ENCODE assay signal across 8 cellular contexts in the genomic region with DNA sequence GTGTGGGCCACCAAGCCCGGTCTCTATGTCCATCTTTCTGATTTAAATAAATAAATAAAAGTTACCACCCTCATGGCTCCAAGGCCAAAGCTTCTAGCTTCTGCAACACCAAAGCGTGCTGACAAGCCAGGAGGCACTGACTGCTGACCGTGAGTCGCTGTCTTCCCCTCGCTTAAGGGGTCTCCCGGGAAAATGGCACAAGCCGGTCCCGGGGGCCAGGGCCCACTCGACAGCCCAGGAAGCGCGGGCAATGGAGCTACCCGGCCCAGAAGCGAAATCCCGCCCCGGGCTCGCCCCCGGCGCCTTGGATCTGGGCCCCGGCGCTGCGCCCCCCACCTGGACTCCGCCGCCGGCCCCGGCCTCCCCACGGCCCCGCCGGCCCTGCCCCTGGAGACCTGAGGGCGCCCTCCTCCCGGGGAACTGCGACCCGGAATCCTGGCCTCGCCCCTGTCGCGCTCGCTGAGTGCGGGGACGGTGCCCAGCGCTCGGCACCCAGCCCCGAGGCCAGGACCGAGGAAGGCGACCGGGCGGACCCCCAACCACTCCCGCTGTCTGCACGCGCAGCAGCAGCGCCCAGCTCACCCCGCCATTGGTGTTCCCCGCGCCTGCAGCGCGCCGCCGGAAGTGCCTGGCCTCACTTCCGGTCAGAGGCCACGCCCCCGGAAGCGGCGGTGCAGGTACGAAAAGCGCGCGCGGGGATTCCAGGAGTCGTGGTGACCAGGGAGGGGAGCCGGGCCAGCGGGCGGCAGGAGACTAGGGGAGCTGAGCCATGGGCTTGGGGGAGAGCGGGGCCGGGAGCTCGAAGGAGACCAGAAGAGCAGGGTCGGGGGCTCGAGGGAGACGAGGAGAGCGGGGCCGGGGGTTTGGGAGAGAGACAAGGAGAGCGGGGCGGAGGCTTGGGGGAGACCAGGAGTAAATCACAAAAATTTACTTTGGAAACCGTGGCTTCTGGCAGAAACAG. TPM values are rescaled to one million over a fixed set of nuclear protein-coding genes. Genes with fewer than 3 reads are reported as not detected.
A peak's percentile ranks its signal among the peaks of the same experiment; 100 is the strongest.
DNase-seq lines count a peak whose midpoint lies in the region; ATAC-seq and TF ChIP-seq lines count a peak whose summit lies in the region.

A gene (minus strand): TSS at position 626 of the 961 bp plus-strand sequence. CDS start 36 bp downstream, at position 590.
A gene (plus strand): TSS at position 647 of the 961 bp plus-strand sequence. CDS start 2,349 bp downstream, outside the sequence.

- TF ChIP-seq CTCF in GM12864 (IDR thresholded peaks at IDR 0.05; ENCODE audit: low read depth, low read length, missing control alignments) (no peak), astrocyte of the cerebellum (IDR thresholded peaks at IDR 0.05; ENCODE audit: low read depth, low read length, missing control alignments) (no peak), retinal pigment epithelial cell (conservative IDR thresholded peaks at IDR 0.05; ENCODE audit: low read depth, low read length) (no peak)

- H3K4me1 ChIP-seq in aorta (ENCODE audit: control insufficient read depth in 1 of 2, insufficient read depth in 2 of 2, low read length in 2 of 2), result peaks cover 0 to 4% of the 10 kb centered on the region in 2 donors

- H3K27ac ChIP-seq in aorta (ENCODE audit: low read depth in 1 of 2, low read length in 2 of 2), result no peak within 1 kb of the TSS

- intact Hi-C loops in aorta (cut with DNase I), result loop anchor here (10.0 kb wide), 2 partner anchors 103 to 667 kb away; a partner anchor contains a TSS

- no peaks in the 10 kb centered on the region for H3K9me3 ChIP-seq in aorta (ENCODE audit: control insufficient read depth, low read length)

- H3K27me3 ChIP-seq in aorta (ENCODE audit: control insufficient read depth in 1 of 2, insufficient read depth in 2 of 2, low read length in 1 of 2), result no peaks in the 10 kb centered on the region

- H3K4me3 ChIP-seq in GM12864 (ENCODE audit: low read depth, low read length) (peak within 1 kb of the TSS; percentile 81), astrocyte of the cerebellum (ENCODE audit: low read depth, low read length) (peak within 1 kb of the TSS; percentile 81), retinal pigment epithelial cell (ENCODE audit: low read length) (peak within 1 kb of the TSS; percentile 86), aorta (ENCODE audit: low read length in 2 of 2) (peak within 1 kb of the TSS; percentile 91 to 96)

- in situ Hi-C loops in astrocyte of the cerebellum (cut with HindIII; ENCODE audit: low sequenced_read_pairs), result no loop called here

- peak; percentile 69 for ATAC-seq in HG02588 (IDR thresholded peaks at IDR 0.05; ENCODE audit: unreplicated experiment)
- peak; percentile 93 for ATAC-seq in aorta (ENCODE audit: low FRiP score)

- DNase-seq in GM12864 (ENCODE audit: low read depth) (no peak), NCI-H128 (lab: John Stamatoyannopoulos, UW; ENCODE audit: unreplicated experiment) (peak; percentile 28), T-helper 9 cell (peak; percentile 51), astrocyte of the cerebellum (ENCODE audit: low read depth) (no peak), hippocampal formation (lab: John Stamatoyannopoulos, UW) (peak; percentile 67 to 77), retinal pigment epithelial cell (ENCODE audit: low read depth) (no peak), aorta (peak; percentile 86 to 94)

- WGBS in aorta, 2 donors, result 0 to 1% methylated on average over 77 to 81 of the region's 81 CpGs

- no peaks in the 10 kb centered on the region for H3K36me3 ChIP-seq in aorta (ENCODE audit: control insufficient read depth in 1 of 2, insufficient read depth in 2 of 2, low read length in 1 of 2)

RNA-seq across cellular contexts. Expression of the first gene that starts in this region (rescaled TPM):
- 10 to 100 TPM; 11.5 to 14.9 TPM for total RNA-seq in aorta
- polyA plus RNA-seq in aorta, result 10 to 100 TPM; 14.4 to 19.8 TPM

RNA-seq across cellular contexts. Expression of the second gene that starts in this region (rescaled TPM):
- 10 to 100 TPM; 11.1 to 11.9 TPM for total RNA-seq in aorta
- 10 to 100 TPM; 21.0 to 30.8 TPM for polyA plus RNA-seq in aorta

Comparison
In these comparisons a context has a peak if more than half of its experiments do, and no peak if none do; other contexts are left out.
1. DNase-seq: peak in NCI-H128 (single experiment), T-helper 9 cell (single experiment), hippocampal formation (2 of 2) and aorta (2 of 2); none in GM12864 (single experiment), astrocyte of the cerebellum (single experiment) and retinal pigment epithelial cell (single experiment).
2. Peak in every context shown above with its lines, with median percentiles within 50 percentile points of each other: H3K4me3 ChIP-seq.